ENCODE assay signal across 10 cellular contexts in the genomic region with DNA sequence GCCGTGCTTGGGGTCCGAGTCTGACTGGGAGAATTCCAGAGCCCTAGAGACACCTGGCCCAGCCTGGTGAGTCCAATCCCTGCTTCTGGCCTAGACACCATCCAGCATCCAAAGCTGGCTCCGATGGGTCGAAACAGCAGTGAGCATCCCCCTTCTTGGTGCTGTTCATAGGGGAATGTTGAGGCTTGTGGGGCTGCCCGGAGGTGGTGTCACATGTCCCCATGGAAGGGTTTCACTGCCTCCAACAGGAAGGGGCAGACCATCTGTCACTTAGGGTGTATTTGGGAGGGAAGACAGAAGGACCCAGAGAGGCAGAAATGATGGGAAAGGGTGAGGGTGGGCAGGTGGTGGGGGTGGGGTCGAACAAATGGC. TPM values are rescaled to one million over a fixed set of nuclear protein-coding genes. Genes with fewer than 3 reads are reported as not detected.
DNase-seq lines count a peak whose midpoint lies in the region; ATAC-seq and TF ChIP-seq lines count a peak whose summit lies in the region.
"Had no signal": no experiment of that assay in that cellular context is flagged by ENCODE, and none has a peak within 500 bp of the region (broad histone marks: within the 10 kb centered on the region; RNA-seq: fewer than 3 reads in every experiment).

No MANE protein-coding gene starts in this region.

- no peak overlapping the region for H3K23ac ChIP-seq in IMR-90 (ENCODE audit: low read depth, low read length)

- H2BK15ac ChIP-seq in IMR-90 (ENCODE audit: low read depth, low read length), result peak overlapping the region; percentile 50; the same call in 2 of the 3 replicates

- peak overlapping the region; percentile 82 for H4K5ac ChIP-seq in IMR-90 (ENCODE audit: low read depth, low read length)

- no peak for TF ChIP-seq EP300 in neural cell (conservative IDR thresholded peaks at IDR 0.05; ENCODE audit: poor library complexity, severe bottlenecking)

- no peaks in the 10 kb centered on the region for H3K36me3 ChIP-seq in IMR-90 (ENCODE audit: control insufficient read depth, insufficient read depth, low read length)
- H3K36me3 ChIP-seq in colonic mucosa, result no peaks in the 10 kb centered on the region
- no peaks in the 10 kb centered on the region for H3K36me3 ChIP-seq in neural cell (ENCODE audit: insufficient read depth, low read length)
- H3K36me3 ChIP-seq: SJSA1 had no signal

- no peak for DNase-seq in IMR-90
- no peak for DNase-seq in colonic mucosa
- no peak for DNase-seq in foreskin keratinocyte
- no peak for DNase-seq in activated CD4-positive, CD25-positive, alpha-beta regulatory T cell (lab: John Stamatoyannopoulos, UW)

- no peaks in the 10 kb centered on the region for H3K9me2 ChIP-seq in neural cell (ENCODE audit: insufficient read depth, low read length)

- H3K18ac ChIP-seq in IMR-90 (ENCODE audit: low read depth, low read length), result no peak overlapping the region

- peaks cover 7% of the 10 kb centered on the region for H3K9me1 ChIP-seq in IMR-90 (ENCODE audit: insufficient read depth, low read length)

- H3K27me3 ChIP-seq in IMR-90 (ENCODE audit: control insufficient read depth, insufficient read depth, low read length), result no peaks in the 10 kb centered on the region
- H3K27me3 ChIP-seq in colonic mucosa, result no peaks in the 10 kb centered on the region
- H3K27me3 ChIP-seq in neural cell (ENCODE audit: insufficient read depth, low read depth, low read length), result no peaks in the 10 kb centered on the region
- H3K27me3 ChIP-seq in foreskin keratinocyte, result no peaks in the 10 kb centered on the region
- H3K27me3 ChIP-seq: SJSA1 had no signal

- peak overlapping the region; percentile 80 for H2AK9ac ChIP-seq in IMR-90 (replicated peaks; ENCODE audit: low read depth, low read length, poor library complexity)

- dilution Hi-C loops in IMR-90 (cut with HindIII; ENCODE audit: low sequenced_read_pairs, unreplicated experiment), result no loop called here

- H3K4ac ChIP-seq in IMR-90 (ENCODE audit: low read depth, low read length), result peak overlapping the region; percentile 34

- H2BK5ac ChIP-seq in IMR-90 (ENCODE audit: low read depth, low read length, poor library complexity, severe bottlenecking), result peak overlapping the region; percentile 71

- TF ChIP-seq CTCF in 22Rv1 (IDR thresholded peaks at IDR 0.05), result no peak
- no peak for TF ChIP-seq CTCF in IMR-90 (conservative IDR thresholded peaks at IDR 0.05; ENCODE audit: low read depth, low read length)
- no peak for TF ChIP-seq CTCF in colonic mucosa (IDR thresholded peaks at IDR 0.05)
- TF ChIP-seq CTCF in neural cell (IDR thresholded peaks at IDR 0.05; ENCODE audit: poor library complexity, severe bottlenecking), result no peak
- TF ChIP-seq CTCF in foreskin keratinocyte (conservative IDR thresholded peaks at IDR 0.05), result no peak

- H3K27ac ChIP-seq in 22Rv1, result peak overlapping the region; percentile 88
- no peak overlapping the region; the same call in 1 of the 2 replicates for H3K27ac ChIP-seq in IMR-90 (ENCODE audit: insufficient read depth, low read length)
- H3K27ac ChIP-seq in colonic mucosa, result peak overlapping the region; percentile 18
- H3K27ac ChIP-seq in neural cell (ENCODE audit: low read length), result no peak overlapping the region
- H3K27ac ChIP-seq in foreskin keratinocyte, result no peak overlapping the region
- H3K27ac ChIP-seq: SJSA1 had no signal

- no peak for ATAC-seq in IMR-90 (ENCODE audit: low read depth)
- ATAC-seq in HG03457 (IDR thresholded peaks at IDR 0.05; ENCODE audit: unreplicated experiment), result no peak
- no peak for ATAC-seq in GM21825 (IDR thresholded peaks at IDR 0.05; ENCODE audit: unreplicated experiment)
- no peak for ATAC-seq in foreskin keratinocyte

- H3K9me3 ChIP-seq in IMR-90 (ENCODE audit: control insufficient read depth, insufficient read depth, low read length) (no peaks in the 10 kb centered on the region), colonic mucosa (no peaks in the 10 kb centered on the region), neural cell (ENCODE audit: low read length) (no peaks in the 10 kb centered on the region)
- H3K9me3 ChIP-seq: SJSA1 had no signal

- no peak for TF ChIP-seq POLR2A in IMR-90 (IDR thresholded peaks at IDR 0.05; ENCODE audit: low read depth, low read length)

- peak overlapping the region; percentile 21 to 92; a peak in 3 of 4 replicates for H4K8ac ChIP-seq in IMR-90 (ENCODE audit: low read depth in 2 of 2, low read length in 2 of 2)

- POLR2A ChIA-PET in IMR-90 (lab: Charles Lee; ENCODE audit: unreplicated experiment), result no interaction called here

- 100% methylated on average over 2 of the region's 6 CpGs; no CpG with 5 or more reads in 1 of the 2 experiments for WGBS in IMR-90 (ENCODE audit: extremely low coverage in 2 of 2, insufficient read length in 1 of 2), 2 experiments

- intact Hi-C loops in IMR-90 (cut with micrococcal nuclease), result no loop called here
- intact Hi-C loops in colonic mucosa (cut with DNase I), result loop anchor here (10.0 kb wide), 1 partner anchor 102 kb away; no protein-coding TSS in a partner anchor

- no peak overlapping the region for H3K4me3 ChIP-seq in IMR-90 (ENCODE audit: insufficient read depth, low read depth, low read length)
- no peak overlapping the region for H3K4me3 ChIP-seq in colonic mucosa
- no peak overlapping the region for H3K4me3 ChIP-seq in neural cell (ENCODE audit: low read length)
- H3K4me3 ChIP-seq: SJSA1 had no signal

- H2AFZ ChIP-seq in IMR-90 (replicated peaks; ENCODE audit: low read length, poor library complexity) (peak overlapping the region; percentile 88), neural cell (ENCODE audit: low read depth, low read length) (no peak overlapping the region)

- H3K14ac ChIP-seq in IMR-90 (replicated peaks; ENCODE audit: low read depth, low read length), result peak overlapping the region; percentile 10; the same call in 1 of the 2 replicates

- CTCF ChIA-PET in IMR-90 (lab: Yijun Ruan, JAX), result interaction anchor here (1.1 kb wide), 1 partner anchor 468 kb away, joined by 4 read pairs; no protein-coding TSS in a partner anchor

- H3F3A ChIP-seq in neural cell (ENCODE audit: insufficient read depth, low read length, poor library complexity, severe bottlenecking), result no peaks in the 10 kb centered on the region

- H3K4me1 ChIP-seq in IMR-90 (ENCODE audit: control insufficient read depth, insufficient read depth, low read length), result peaks cover 17% of the 10 kb centered on the region
- H3K4me1 ChIP-seq in colonic mucosa, result peaks cover 10% of the 10 kb centered on the region
- H3K4me1 ChIP-seq in foreskin keratinocyte, result peaks cover 4% of the 10 kb centered on the region

- no TSS peak for BruUV-seq in IMR-90 (replicated peaks; lab: Mats Ljungman, UMichigan)

- H3K79me2 ChIP-seq in neural cell (replicated peaks; ENCODE audit: insufficient read depth, low read length), result no peaks in the 10 kb centered on the region

- no peak overlapping the region for H3K9ac ChIP-seq in IMR-90 (ENCODE audit: low read depth, low read length)
- H3K9ac ChIP-seq in colonic mucosa (ENCODE audit: low read depth in 2 of 2, low read length in 2 of 2), result peak overlapping the region in 1 of 2 donors; percentile 74
- peak overlapping the region; percentile 20 for H3K9ac ChIP-seq in neural cell (ENCODE audit: low read length)

- H2AK5ac ChIP-seq in IMR-90 (ENCODE audit: low read depth, low read length), result peak overlapping the region; percentile 92

- H3K56ac ChIP-seq in IMR-90 (ENCODE audit: extremely low read depth, insufficient read depth, low read length), result peak overlapping the region; percentile 18; the same call in 1 of the 2 replicates

- H3K4me2 ChIP-seq in IMR-90 (ENCODE audit: low read depth, low read length), result no peak overlapping the region
- no peak overlapping the region for H3K4me2 ChIP-seq in neural cell (ENCODE audit: low read length)

- in situ Hi-C loops in IMR-90 (cut with MboI; ENCODE audit: low sequenced_read_pairs), result loop anchor here (10.0 kb wide), 1 partner anchor 272 kb away; no protein-coding TSS in a partner anchor

- H4K20me1 ChIP-seq in IMR-90 (ENCODE audit: insufficient read depth, low read length) (no peaks in the 10 kb centered on the region), neural cell (ENCODE audit: insufficient read depth) (no peaks in the 10 kb centered on the region)

- peak overlapping the region; percentile 74 for H4K91ac ChIP-seq in IMR-90 (ENCODE audit: insufficient read depth, low read depth, low read length)

- H3K79me1 ChIP-seq in IMR-90 (ENCODE audit: low read depth in 1 of 2, low read length in 2 of 2), result peaks cover 0 to 9% of the 10 kb centered on the region in 2 experiments; a peak in 2 of 4 replicates

- TF ChIP-seq RAD21 in IMR-90 (IDR thresholded peaks at IDR 0.05; ENCODE audit: low read length), result no peak
- no peak for TF ChIP-seq RAD21 in neural cell (conservative IDR thresholded peaks at IDR 0.05)

- H2BK20ac ChIP-seq in IMR-90 (ENCODE audit: low read depth, low read length), result peak overlapping the region; percentile 45; the same call in 1 of the 2 replicates

- H2BK120ac ChIP-seq in IMR-90 (ENCODE audit: low read depth, low read length), result peak overlapping the region; percentile 67

RNA-seq across cellular contexts. Expression of a gene that starts 13.9 kb away (rescaled TPM):
- not detected in 2 replicates for total RNA-seq in IMR-90 (2012; rRNA removed)
- polyA plus RNA-seq in IMR-90 (2012; rRNA removed), result 0.09 and 0.20 TPM in 2 replicates
- polyA plus RNA-seq in IMR-90 (2012; cell fraction: cytosol; rRNA removed), result 0.06 and 0.19 TPM in 2 replicates
- 0.42 and 0.54 TPM in 2 replicates for polyA plus RNA-seq in IMR-90 (2012; cell fraction: nucleus; rRNA removed; ENCODE audit: low replicate concordance)
- not detected for total RNA-seq in colonic mucosa
- polyA plus RNA-seq in neural cell, result not detected in 2 replicates
- polyA minus RNA-seq in neural cell, result not detected in 2 replicates
- not detected in 2 replicates for total RNA-seq in foreskin keratinocyte
- not detected in 2 replicates for polyA plus RNA-seq in foreskin keratinocyte
- total RNA-seq: M059J, SJSA1 had no signal

RNA-seq across cellular contexts. Expression of a gene that starts 19.0 kb away (rescaled TPM):
- total RNA-seq in IMR-90 (2012; rRNA removed), result 67.8 and 68.1 TPM in 2 replicates
- 88.1 and 108 TPM in 2 replicates for polyA plus RNA-seq in IMR-90 (2012; rRNA removed)
- 57.5 and 92.6 TPM in 2 replicates for polyA plus RNA-seq in IMR-90 (2012; cell fraction: cytosol; rRNA removed)
- polyA plus RNA-seq in IMR-90 (2012; cell fraction: nucleus; rRNA removed; ENCODE audit: low replicate concordance), result 56.2 and 66.4 TPM in 2 replicates
- 10 to 100 TPM; 25.3 to 50.2 TPM for total RNA-seq in colonic mucosa
- 35.9 and 57.1 TPM in 2 replicates for polyA plus RNA-seq in neural cell
- polyA minus RNA-seq in neural cell, result 15.4 and 19.2 TPM in 2 replicates
- total RNA-seq in foreskin keratinocyte, result 64.2 and 70.9 TPM in 2 replicates
- 130 and 132 TPM in 2 replicates for polyA plus RNA-seq in foreskin keratinocyte

RNA-seq across cellular contexts. Expression of a gene that starts 34.9 kb away (rescaled TPM):
- total RNA-seq in IMR-90 (2012; rRNA removed) (9.4 and 9.7 TPM in 2 replicates), colonic mucosa (10 to 100 TPM; 15.8 to 18.5 TPM), foreskin keratinocyte (22.7 and 23.2 TPM in 2 replicates)
- polyA plus RNA-seq in IMR-90 (2012; rRNA removed) (28.9 and 31.4 TPM in 2 replicates), neural cell (18.4 and 24.6 TPM in 2 replicates), foreskin keratinocyte (20.0 and 21.2 TPM in 2 replicates)
- 22.2 and 27.8 TPM in 2 replicates for polyA plus RNA-seq in IMR-90 (2012; cell fraction: cytosol; rRNA removed)
- polyA plus RNA-seq in IMR-90 (2012; cell fraction: nucleus; rRNA removed; ENCODE audit: low replicate concordance), result 42.0 and 79.1 TPM in 2 replicates
- 23.3 and 24.8 TPM in 2 replicates for polyA minus RNA-seq in neural cell

RNA-seq across cellular contexts. Expression of a gene that starts 58.4 kb away (rescaled TPM):
- total RNA-seq in IMR-90 (2012; rRNA removed) (12.7 and 13.1 TPM in 2 replicates), colonic mucosa (under 1 TPM; 0.64 to 0.85 TPM), foreskin keratinocyte (not detected in 2 replicates)
- polyA plus RNA-seq in IMR-90 (2012; rRNA removed) (35.5 and 45.9 TPM in 2 replicates), neural cell (not detected in 2 replicates), foreskin keratinocyte (0.06 and 0.09 TPM in 2 replicates)
- 19.5 and 46.6 TPM in 2 replicates for polyA plus RNA-seq in IMR-90 (2012; cell fraction: cytosol; rRNA removed)
- polyA plus RNA-seq in IMR-90 (2012; cell fraction: nucleus; rRNA removed; ENCODE audit: low replicate concordance), result 10.2 and 29.0 TPM in 2 replicates
- polyA minus RNA-seq in neural cell, result not detected in 2 replicates

Comparison
In these comparisons a context has a peak if more than half of its experiments do, and no peak if none do; other contexts are left out.
1. H3K27ac ChIP-seq: peak in 22Rv1 (single experiment) and colonic mucosa (single experiment); none in IMR-90 (single experiment), neural cell (single experiment) and foreskin keratinocyte (single experiment).